8 cellular contexts compared by ENCODE assay signal in the genomic region with DNA sequence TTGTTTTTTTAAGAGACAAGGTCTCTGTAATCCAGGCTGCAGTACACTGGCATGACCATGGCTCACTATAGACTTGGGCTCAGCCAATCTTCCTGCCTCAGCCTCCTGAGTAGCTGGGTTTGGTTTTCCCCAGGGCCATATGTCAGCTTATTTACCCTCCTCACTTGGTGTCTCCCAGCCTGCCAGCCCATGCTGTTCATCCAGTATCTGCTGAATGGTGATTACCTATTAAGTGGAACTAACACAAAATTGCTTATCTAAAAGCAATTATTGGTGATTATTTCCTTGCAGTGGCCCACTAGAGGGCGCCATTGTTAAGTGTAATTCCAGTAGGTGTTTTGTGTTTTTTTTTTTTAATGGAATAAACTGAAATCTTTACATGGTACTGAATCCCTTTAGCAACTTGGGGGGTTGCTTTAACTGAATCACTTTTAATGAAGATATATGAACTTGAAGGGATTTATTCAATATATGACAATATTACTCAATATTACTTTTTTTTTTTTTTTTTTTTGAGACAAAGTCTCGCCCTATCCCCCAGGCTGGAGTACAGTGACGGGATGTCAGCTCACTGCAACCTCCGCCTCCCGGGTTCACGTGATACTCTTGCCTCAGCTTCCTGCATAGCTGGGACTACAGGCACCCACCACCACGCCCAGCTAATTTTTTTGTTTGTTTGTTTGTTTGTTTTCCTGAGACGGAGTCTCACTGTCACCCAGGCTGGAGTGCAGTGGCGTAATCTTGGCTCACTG. TPM values are rescaled to one million over a fixed set of nuclear protein-coding genes. Genes with fewer than 3 reads are reported as not detected.
A peak's percentile ranks its signal among the peaks of the same experiment; 100 is the strongest.
DNase-seq lines count a peak whose midpoint lies in the region; ATAC-seq and TF ChIP-seq lines count a peak whose summit lies in the region.

No MANE protein-coding gene starts in this region.

- H3K79me2 ChIP-seq in SK-N-SH (ENCODE audit: insufficient read depth), result peaks cover 2% of the 10 kb centered on the region; the same call in 1 of the 2 replicates
- H3K79me2 ChIP-seq in smooth muscle cell (ENCODE audit: low read depth), result no peaks in the 10 kb centered on the region

- peaks cover 16 to 17% of the 10 kb centered on the region in 2 experiments for H3K36me3 ChIP-seq in SK-N-SH (replicated peaks in 1 of 2; ENCODE audit: control insufficient read depth in 1 of 2, insufficient read depth in 2 of 2, low read length in 1 of 2)
- peaks cover 3% of the 10 kb centered on the region for H3K36me3 ChIP-seq in smooth muscle cell (ENCODE audit: low read depth)

- no peaks in the 10 kb centered on the region for H3K9me2 ChIP-seq in SK-N-SH

- POLR2A ChIA-PET in SK-N-SH (lab: Yijun Ruan, JAX), result no interaction called here

- H3K9me3 ChIP-seq in SK-N-SH, result no peaks in the 10 kb centered on the region
- H3K9me3 ChIP-seq in smooth muscle cell (replicated peaks; ENCODE audit: low read depth), result no peaks in the 10 kb centered on the region

- intact Hi-C loops in left cardiac atrium (cut with DNase I), result loop anchor here (2.0 to 5.0 kb wide), 4 partner anchors 157 to 340 kb away; no protein-coding TSS in a partner anchor

- peaks cover 17% of the 10 kb centered on the region for H3K36me3 Mint-ChIP-seq in activated naive CD4-positive, alpha-beta T cell treated with anti-CD3 and anti-CD28 coated beads, Interleukin-2, amount 10 ng/mL, durations not matched to agents 7 days and 5 days

- H2AFZ ChIP-seq in SK-N-SH (ENCODE audit: low read depth) (no peak overlapping the region), smooth muscle cell (ENCODE audit: low read depth) (no peak overlapping the region)

- peaks cover 6% of the 10 kb centered on the region for H3K27me3 Mint-ChIP-seq in activated naive CD4-positive, alpha-beta T cell treated with anti-CD3 and anti-CD28 coated beads, Interleukin-2, amount 10 ng/mL, durations not matched to agents 7 days and 5 days

- H3K4me2 ChIP-seq in SK-N-SH (no peak overlapping the region), smooth muscle cell (no peak overlapping the region)

- peak; percentile 77 for TF ChIP-seq RAD21 in SK-N-SH (IDR thresholded peaks at IDR 0.05; ENCODE audit: low read length)

- peak; percentile 83; the same call in 1 of the 2 replicates for TF ChIP-seq CTCF in LNCAP (IDR thresholded peaks at IDR 0.05)
- TF ChIP-seq CTCF in SK-N-SH (IDR thresholded peaks at IDR 0.05), result peak; percentile 94
- peak; percentile 89 for TF ChIP-seq CTCF in smooth muscle cell (IDR thresholded peaks at IDR 0.05; ENCODE audit: borderline replicate concordance, insufficient read depth, poor library complexity, severe bottlenecking)

- H3K4me1 ChIP-seq in SK-N-SH (ENCODE audit: control insufficient read depth in 1 of 2, insufficient read depth in 2 of 2, low read depth in 1 of 2, low read length in 1 of 2) (no peaks in the 10 kb centered on the region), smooth muscle cell (ENCODE audit: low read depth) (no peaks in the 10 kb centered on the region)

- CTCF ChIA-PET in SK-N-SH (lab: Yijun Ruan, JAX), result interaction anchor here (0.5 to 11.9 kb wide), 36 partner anchors 8 to 1322 kb away, joined by 3 to 177 read pairs (median 4); a partner anchor contains a TSS
- CTCF ChIA-PET in activated naive CD4-positive, alpha-beta T cell treated with anti-CD3 and anti-CD28 coated beads, Interleukin-2, amount 10 ng/mL, durations not matched to agents 7 days and 5 days (lab: Charles Lee), result interaction anchor here (0.7 to 3.6 kb wide), 16 partner anchors 8 to 343 kb away, joined by 3 to 22 read pairs (median 5); a partner anchor contains a TSS

- H3K4me1 Mint-ChIP-seq in activated naive CD4-positive, alpha-beta T cell treated with anti-CD3 and anti-CD28 coated beads, Interleukin-2, amount 10 ng/mL, durations not matched to agents 7 days and 5 days, result peaks cover 4% of the 10 kb centered on the region

- H3K4me3 ChIP-seq in SK-N-SH (ENCODE audit: low read depth in 2 of 2, low read length in 1 of 2) (no peak overlapping the region; a peak in 1 of 4 replicates), smooth muscle cell (no peak overlapping the region)

- 62% methylated on average over 9 of the region's 9 CpGs for WGBS in SK-N-SH (ENCODE audit: low lambda C conversion rate)
- 62% methylated on average over 9 of the region's 9 CpGs for WGBS in smooth muscle cell (ENCODE audit: low lambda C conversion rate)

- H3K9ac ChIP-seq in SK-N-SH, result no peak overlapping the region
- no peak overlapping the region for H3K9ac ChIP-seq in smooth muscle cell (ENCODE audit: low read depth)

- H4K20me1 ChIP-seq in SK-N-SH (ENCODE audit: insufficient read depth), result no peaks in the 10 kb centered on the region
- no peaks in the 10 kb centered on the region for H4K20me1 ChIP-seq in smooth muscle cell (ENCODE audit: low read depth)

- DNase-seq in Caki2 (ENCODE audit: low read depth), result peak; percentile 48
- DNase-seq in SK-N-SH, result peak; percentile 34
- peak; percentile 79 for DNase-seq in activated naive CD4-positive, alpha-beta T cell treated with anti-CD3 and anti-CD28 coated beads, Interleukin-2, amount 10 ng/mL, durations not matched to agents 7 days and 5 days
- peak; percentile 78 for DNase-seq in left cardiac atrium
- DNase-seq in smooth muscle cell (lab: John Stamatoyannopoulos, UW; ENCODE audit: unreplicated experiment), result no peak
- DNase-seq in GOT3 (lab: John Stamatoyannopoulos, UW), result no peak

- H3F3A ChIP-seq in SK-N-SH (replicated peaks; ENCODE audit: insufficient read depth) (peaks cover 21% of the 10 kb centered on the region), smooth muscle cell (ENCODE audit: low read depth) (peaks cover 5% of the 10 kb centered on the region)

- no peaks in the 10 kb centered on the region for H3K9me3 Mint-ChIP-seq in activated naive CD4-positive, alpha-beta T cell treated with anti-CD3 and anti-CD28 coated beads, Interleukin-2, amount 10 ng/mL, durations not matched to agents 7 days and 5 days

- H3K27ac Mint-ChIP-seq in activated naive CD4-positive, alpha-beta T cell treated with anti-CD3 and anti-CD28 coated beads, Interleukin-2, amount 10 ng/mL, durations not matched to agents 7 days and 5 days, result no peak overlapping the region

- H3K4me3 Mint-ChIP-seq in activated naive CD4-positive, alpha-beta T cell treated with anti-CD3 and anti-CD28 coated beads, Interleukin-2, amount 10 ng/mL, durations not matched to agents 7 days and 5 days, result no peak overlapping the region

- H3K27ac ChIP-seq in SK-N-SH (ENCODE audit: low read depth in 2 of 2, low read length in 1 of 2) (peak overlapping the region in 1 of 2 experiments; percentile 8; a peak in 1 of 4 replicates), smooth muscle cell (ENCODE audit: low read depth) (no peak overlapping the region)

- no peaks in the 10 kb centered on the region for H3K27me3 ChIP-seq in SK-N-SH (ENCODE audit: insufficient read depth)
- no peaks in the 10 kb centered on the region for H3K27me3 ChIP-seq in smooth muscle cell (ENCODE audit: low read depth)

- ATAC-seq in left cardiac atrium (peak; percentile 29 to 30), HG03095 (IDR thresholded peaks at IDR 0.05; ENCODE audit: unreplicated experiment) (no peak)

- in situ Hi-C loops in Caki2 (cut with HindIII; ENCODE audit: low pct_unique_long_range_greater_than_20kb, low sequenced_read_pairs), result no loop called here

- TF ChIP-seq EP300 in SK-N-SH (IDR thresholded peaks at IDR 0.05; ENCODE audit: borderline replicate concordance in 1 of 2, low read depth in 1 of 2, low read length in 1 of 2), result no peak

TF ChIP-seq in SK-N-SH, 30 proteins besides CTCF, POLR2A, EP300 and RAD21:
- TF ChIP-seq SMC3 (IDR thresholded peaks at IDR 0.05; ENCODE audit: low read depth, low read length) (peak; percentile 65), RXRA (IDR thresholded peaks at IDR 0.05; ENCODE audit: borderline replicate concordance, low read depth) (no peak)

RNA-seq across cellular contexts. Expression of a gene that starts 13.8 kb away (rescaled TPM):
- total RNA-seq in Caki2 (2014; rRNA removed; shearing (Covaris generic); ENCODE audit: low replicate concordance), result 22.8 and 41.5 TPM in 2 replicates
- 28.7 and 36.8 TPM in 2 replicates for polyA plus RNA-seq in SK-N-SH (2012; rRNA removed)
- 30.8 and 32.4 TPM in 2 replicates for polyA plus RNA-seq in SK-N-SH (2012; cell fraction: cytosol; rRNA removed)
- 46.6 and 64.0 TPM in 2 replicates for polyA plus RNA-seq in SK-N-SH (2012; cell fraction: nucleus; rRNA removed)
- 10 to 100 TPM; 14.3 to 15.4 TPM for total RNA-seq in left cardiac atrium
- total RNA-seq in smooth muscle cell, result 12.1 and 14.7 TPM in 2 replicates
- 15.8 and 17.3 TPM in 2 replicates for polyA plus RNA-seq in smooth muscle cell

RNA-seq across cellular contexts. Expression of a gene that starts 43.0 kb away (rescaled TPM):
- total RNA-seq in Caki2 (2014; rRNA removed; shearing (Covaris generic); ENCODE audit: low replicate concordance), result not detected in 2 replicates
- 0.02 and 0.08 TPM in 2 replicates for polyA plus RNA-seq in SK-N-SH (2012; rRNA removed)
- 0.05 and 0.06 TPM in 2 replicates for polyA plus RNA-seq in SK-N-SH (2012; cell fraction: cytosol; rRNA removed)
- polyA plus RNA-seq in SK-N-SH (2012; cell fraction: nucleus; rRNA removed), result 0.05 and 0.14 TPM in 2 replicates
- total RNA-seq in left cardiac atrium, result not detected
- total RNA-seq in smooth muscle cell, result not detected in 2 replicates
- 0.12 TPM in 1 of 2 replicates, not detected in the other for polyA plus RNA-seq in smooth muscle cell

Comparison
In these comparisons a context has a peak if more than half of its experiments do, and no peak if none do; other contexts are left out.
1. DNase-seq: peak in Caki2 (single experiment), SK-N-SH (single experiment), activated naive CD4-positive, alpha-beta T cell treated with anti-CD3 and anti-CD28 coated beads, Interleukin-2, amount 10 ng/mL, durations not matched to agents 7 days and 5 days (single experiment) and left cardiac atrium (single experiment); none in smooth muscle cell (single experiment) and GOT3 (single experiment).
2. Peak in every context shown above with its lines, with median percentiles within 50 percentile points of each other: CTCF ChIP-seq.